In the genomic region with DNA sequence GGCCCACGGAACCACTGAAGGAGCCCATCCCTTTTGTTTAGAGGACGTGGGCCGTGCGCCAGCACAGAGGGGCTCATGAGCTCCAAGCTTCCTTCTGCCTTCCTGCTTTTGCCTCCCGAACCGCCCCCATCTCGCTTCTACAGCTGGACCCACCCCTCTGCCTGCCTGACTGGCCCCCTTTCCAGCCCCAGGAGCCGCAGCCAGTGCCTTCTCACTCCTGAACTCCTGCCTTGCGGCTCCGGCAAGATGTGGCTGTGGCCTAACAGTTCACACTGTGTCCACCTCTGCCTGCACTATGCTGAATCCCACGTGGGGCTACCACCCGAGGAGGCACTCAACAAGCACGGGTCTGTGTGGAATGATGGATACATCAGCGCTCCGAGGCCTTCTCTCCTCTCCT, we compare ENCODE assay signal across 23 cellular contexts.
"Had no signal": no experiment of that assay in that cellular context is flagged by ENCODE, and none has a peak within 500 bp of the region (broad histone marks: within the 10 kb centered on the region; RNA-seq: fewer than 3 reads in every experiment).

No MANE protein-coding gene starts in this region.

- H3K4me3 Mint-ChIP-seq: activated B cell treated with CpG ODN at 0.5 μM for 24 hours; activated naive CD8-positive, alpha-beta T cell treated with anti-CD3 and anti-CD28 coated beads, Interleukin-2, amount 10 ng/mL, durations not matched to agents 7 days and 5 days; activated T-cell treated with anti-CD3 and anti-CD28 coated beads, Interleukin-2, amount 50 U/mL, for 4 hours; naive B cell had no signal

- H3K9me3 ChIP-seq: thyroid gland, upper lobe of right lung had no signal

- H3K4me1 ChIP-seq: foreskin keratinocyte, upper lobe of right lung had no signal

- H3K9me3 Mint-ChIP-seq: activated B cell treated with CpG ODN at 0.5 μM for 24 hours; activated naive CD8-positive, alpha-beta T cell treated with anti-CD3 and anti-CD28 coated beads, Interleukin-2, amount 10 ng/mL, durations not matched to agents 7 days and 5 days; activated T-cell treated with anti-CD3 and anti-CD28 coated beads, Interleukin-2, amount 50 U/mL, for 4 hours; activated T-helper 2 cell treated with anti-CD3 and anti-CD28 coated beads, Interferon-gamma antibody, Interleukin-2, Interleukin-4, amounts not matched to agents 10 μg/mL and 5 μg/mL and 100 μg/mL, durations not matched to agents 14 hours and 24 hours and 36 hours; naive B cell had no signal

- H3K4me1 Mint-ChIP-seq: activated B cell treated with CpG ODN at 0.5 μM for 24 hours; activated naive CD8-positive, alpha-beta T cell treated with anti-CD3 and anti-CD28 coated beads, Interleukin-2, amount 10 ng/mL, durations not matched to agents 7 days and 5 days had no signal

- H3K36me3 ChIP-seq: thyroid gland, upper lobe of right lung had no signal

- H3K27me3 ChIP-seq: foreskin keratinocyte, thyroid gland, upper lobe of right lung had no signal

- H3K27ac ChIP-seq: foreskin keratinocyte, upper lobe of right lung had no signal

- ATAC-seq: activated T-cell treated with anti-CD3 and anti-CD28 coated beads, Interleukin-2, amount 50 U/mL, for 4 hours; foreskin keratinocyte; stimulated activated naive CD8-positive, alpha-beta T cell treated with anti-CD3 and anti-CD28 coated beads, Interleukin-15, Interleukin-2, amounts not matched to agents 100 U/mL and 50 U/mL, for 24 hours had no signal

- H3K36me3 Mint-ChIP-seq: activated naive CD8-positive, alpha-beta T cell treated with anti-CD3 and anti-CD28 coated beads, Interleukin-2, amount 10 ng/mL, durations not matched to agents 7 days and 5 days; naive B cell had no signal

- DNase-seq: activated B cell treated with CpG ODN at 0.5 μM for 24 hours; activated CD4-positive, alpha-beta T cell treated with anti-CD3 and anti-CD28 coated beads for 4 hours; activated CD4-positive, alpha-beta T cell treated with anti-CD3 and anti-CD28 coated beads, Interleukin-2, amount 50 U/mL, for 48 hours; activated CD8-positive, alpha-beta memory T cell treated with anti-CD3 and anti-CD28 coated beads, Interleukin-2, amount 50 U/mL, for 48 hours; activated naive CD4-positive, alpha-beta T cell treated with Interleukin-2 at 50 U/mL for 16 hours; activated naive CD8-positive, alpha-beta T cell treated with anti-CD3 and anti-CD28 coated beads, Interleukin-2, amount 10 ng/mL, durations not matched to agents 7 days and 5 days; activated T-cell treated with anti-CD3 and anti-CD28 coated beads, Interleukin-2, amount 50 U/mL, for 4 hours; amniotic stem cell; cortex of kidney; effector CD4-positive, alpha-beta T cell; erythroblast; foreskin keratinocyte; head of caudate nucleus; naive B cell; posterior cingulate gyrus; stimulated activated CD4-positive, alpha-beta T cell treated with anti-CD3 and anti-CD28 coated beads, Interleukin-4, amount 100 ng/mL, for 4 hours; stimulated activated naive CD8-positive, alpha-beta T cell treated with anti-CD3 and anti-CD28 coated beads, Interleukin-15, Interleukin-2, amounts not matched to agents 100 U/mL and 50 U/mL, for 24 hours; substantia nigra; T-helper 9 cell; upper lobe of right lung had no signal

- H3K27ac Mint-ChIP-seq: activated B cell treated with CpG ODN at 0.5 μM for 24 hours; activated naive CD8-positive, alpha-beta T cell treated with anti-CD3 and anti-CD28 coated beads, Interleukin-2, amount 10 ng/mL, durations not matched to agents 7 days and 5 days; activated T-helper 2 cell treated with anti-CD3 and anti-CD28 coated beads, Interferon-gamma antibody, Interleukin-2, Interleukin-4, amounts not matched to agents 10 μg/mL and 5 μg/mL and 100 μg/mL, durations not matched to agents 14 hours and 24 hours and 36 hours; naive B cell had no signal

- H3K27me3 Mint-ChIP-seq: activated B cell treated with CpG ODN at 0.5 μM for 24 hours, naive B cell had no signal

- H3K4me3 ChIP-seq: lung, thyroid gland, upper lobe of right lung had no signal
